ENCODE assay signal across 19 cellular contexts in genomic region chr7:108794466-108794865, GRCh38.
DNase-seq lines count a peak whose midpoint lies in the region; ATAC-seq, FAIRE-seq and TF ChIP-seq lines count a peak whose summit lies in the region.
"Had no signal": no experiment of that assay in that cellular context is flagged by ENCODE, and none has a peak within 500 bp of the region (broad histone marks: within the 10 kb centered on the region; RNA-seq: fewer than 3 reads in every experiment).

No MANE protein-coding gene starts in this region.

- CTCF ChIA-PET in OCI-LY7 (lab: Charles Lee; ENCODE audit: unreplicated experiment), result no interaction called here

- no peak for TF ChIP-seq POLR2A in GM12891 (IDR thresholded peaks at IDR 0.05; ENCODE audit: low read depth, low read length)

- peaks cover 4% of the 10 kb centered on the region; the same call in 1 of the 2 replicates for H3K9me3 ChIP-seq in OCI-LY7 (ENCODE audit: low read length)
- H3K9me3 ChIP-seq: A549 had no signal

- H3K4me2 ChIP-seq in OCI-LY7 (ENCODE audit: low read length), result no peak overlapping the region
- H3K4me2 ChIP-seq: A549, BLaER1 had no signal

- H3K79me2 ChIP-seq in OCI-LY7 (ENCODE audit: insufficient read depth, low read depth, low read length), result no peaks in the 10 kb centered on the region

- H3K4me3 ChIP-seq in OCI-LY7 (ENCODE audit: low read depth, low read length, poor library complexity, severe bottlenecking), result no peak overlapping the region
- H3K4me3 ChIP-seq: A549, BLaER1 had no signal

- POLR2A ChIA-PET in OCI-LY7 (lab: Charles Lee), result interaction anchor here (0.6 kb wide), 2 partner anchors 42 to 54 kb away, joined by 4 to 6 read pairs; no protein-coding TSS in a partner anchor

- no TSS peak for BruUV-seq in OCI-LY7 (replicated peaks; lab: Mats Ljungman, UMichigan)

- TF ChIP-seq CTCF in OCI-LY7 (conservative IDR thresholded peaks at IDR 0.05; ENCODE audit: low read length) (no peak), omental fat pad (IDR thresholded peaks at IDR 0.05) (no peak)

- no peaks in the 10 kb centered on the region for H3K9me2 ChIP-seq in OCI-LY7 (ENCODE audit: insufficient read depth, low read length)

- no peaks in the 10 kb centered on the region for H4K20me1 ChIP-seq in OCI-LY7 (ENCODE audit: insufficient read depth, low read length)
- H4K20me1 ChIP-seq: BLaER1 had no signal

- no peaks in the 10 kb centered on the region for H3K4me1 ChIP-seq in OCI-LY7 (ENCODE audit: insufficient read depth, low read length, poor library complexity, severe bottlenecking)
- H3K4me1 ChIP-seq: A549, BLaER1 had no signal

- no peak overlapping the region for H3K27ac ChIP-seq in OCI-LY7 (ENCODE audit: low read depth, low read length, poor library complexity, severe bottlenecking)
- H3K27ac ChIP-seq: 22Rv1, A549, BLaER1 had no signal

- H3K36me3 ChIP-seq in OCI-LY7 (ENCODE audit: insufficient read depth, low read length), result no peaks in the 10 kb centered on the region
- H3K36me3 ChIP-seq: BLaER1 had no signal

- FAIRE-seq in GM12891 (lab: Jason Lieb, UNC), result no peak
- FAIRE-seq: A549, H1, HepG2 had no signal

- DNase-seq in GM12891 (ENCODE audit: insufficient read length, low spot score) (no peak), OCI-LY7 (ENCODE audit: low spot score) (peak; percentile 5), omental fat pad (ENCODE audit: low spot score) (no peak), NCI-H226 (no peak), AG20443 (ENCODE audit: low spot score) (no peak)
- DNase-seq: CD4-positive, alpha-beta memory T cell; DMS153; DMS79; GDM1; H9; Karpas-422; KBM-7 had no signal

- no peak overlapping the region for H2AFZ ChIP-seq in OCI-LY7 (ENCODE audit: low read length)

- ATAC-seq in GM18868 (IDR thresholded peaks at IDR 0.05; ENCODE audit: unreplicated experiment) (peak; percentile 53), HG03378 (IDR thresholded peaks at IDR 0.05; ENCODE audit: unreplicated experiment) (peak; percentile 53), omental fat pad (ENCODE audit: low FRiP score) (no peak)
- ATAC-seq: A549, HepG2 had no signal

- intact Hi-C loops in OCI-LY7 (cut with micrococcal nuclease; ENCODE audit: unreplicated experiment), result no loop called here

TF ChIP-seq in GM12891, 5 proteins besides CTCF, POLR2A, EP300 and RAD21:
- TF ChIP-seq POU2F2 (IDR thresholded peaks at IDR 0.05; ENCODE audit: low read depth, low read length) (no peak), SPI1 (IDR thresholded peaks at IDR 0.05; ENCODE audit: low read depth, low read length) (peak; percentile 27; the same call in 1 of the 2 replicates), PAX5 (IDR thresholded peaks at IDR 0.05; ENCODE audit: insufficient read depth, low read length, severe bottlenecking) (no peak)
